ENCODE assay signal across 11 cellular contexts in genomic region chr5:134552301-134552700, GRCh38. TPM values are rescaled to one million over a fixed set of nuclear protein-coding genes. Genes with fewer than 3 reads are reported as not detected.
DNase-seq lines count a peak whose midpoint lies in the region; ATAC-seq and TF ChIP-seq lines count a peak whose summit lies in the region.
"Had no signal": no experiment of that assay in that cellular context is flagged by ENCODE, and none has a peak within 500 bp of the region (broad histone marks: within the 10 kb centered on the region; RNA-seq: fewer than 3 reads in every experiment).

No MANE protein-coding gene starts in this region.

- H3K9me3 ChIP-seq in ascending aorta (no peaks in the 10 kb centered on the region), thoracic aorta (no peaks in the 10 kb centered on the region)

- H3K27ac ChIP-seq in ascending aorta = peak overlapping the region; percentile 88 to 93
- peak overlapping the region; percentile 72 to 80 for H3K27ac ChIP-seq in thoracic aorta
- H3K27ac ChIP-seq: 22Rv1 had no signal

- H3K4me1 ChIP-seq in ascending aorta (peaks cover 22 to 82% of the 10 kb centered on the region in 2 donors), thoracic aorta (ENCODE audit: control insufficient read depth in 1 of 2, low read depth in 2 of 2) (peaks cover 68 to 93% of the 10 kb centered on the region in 2 donors)

- TF ChIP-seq CTCF in ascending aorta (IDR thresholded peaks at IDR 0.05) (no peak), thoracic aorta (IDR thresholded peaks at IDR 0.05) (no peak)

- intact Hi-C loops in ascending aorta (cut with DNase I) = loop anchor here (1.0 to 2.0 kb wide), 2 partner anchors 16 to 25 kb away; no protein-coding TSS in a partner anchor

- ATAC-seq in thoracic aorta (ENCODE audit: insufficient number of reproducible peaks, low FRiP score, low read depth) (peak; percentile 88), HG02571 (IDR thresholded peaks at IDR 0.05; ENCODE audit: unreplicated experiment) (no peak)

- H3K27me3 ChIP-seq in ascending aorta (no peaks in the 10 kb centered on the region), thoracic aorta (replicated peaks; ENCODE audit: insufficient read depth) (no peaks in the 10 kb centered on the region)

- peaks cover 0 to 14% of the 10 kb centered on the region in 2 donors for H3K36me3 ChIP-seq in ascending aorta
- no peaks in the 10 kb centered on the region for H3K36me3 ChIP-seq in thoracic aorta

- DNase-seq in DMS79 (lab: John Stamatoyannopoulos, UW) (peak; percentile 7), DMS79 treated with DMSO at 0.1 percent for 48 hours (lab: John Stamatoyannopoulos, UW) (no peak), ascending aorta (ENCODE audit: low spot score in 2 of 2) (peak in 1 of 2 donors; percentile 95), hepatic stellate cell (ENCODE audit: low spot score) (peak; percentile 84), thoracic aorta (ENCODE audit: low spot score) (peak; percentile 72), NCI-H2081 (lab: John Stamatoyannopoulos, UW) (no peak), NCI-H2029 treated with DMSO at 0.1 percent for 48 hours (lab: John Stamatoyannopoulos, UW) (no peak)
- DNase-seq: NCI-H345, retina had no signal

- peak overlapping the region in 1 of 2 donors; percentile 6 for H3K4me3 ChIP-seq in ascending aorta
- H3K4me3 ChIP-seq in thoracic aorta = no peak overlapping the region

RNA-seq across cellular contexts. Expression of gene JADE2, which starts 26.8 kb away (rescaled TPM):
- total RNA-seq in ascending aorta (70.9 TPM), thoracic aorta (10 to 100 TPM; 54.0 to 81.3 TPM)

Comparison
In these comparisons a context has a peak if more than half of its experiments do, and no peak if none do; other contexts are left out.
1. DNase-seq: peak in DMS79 (single experiment), hepatic stellate cell (single experiment) and thoracic aorta (single experiment); none in DMS79 treated with DMSO at 0.1 percent for 48 hours (single experiment), NCI-H2081 (0 of 2) and NCI-H2029 treated with DMSO at 0.1 percent for 48 hours (single experiment).